ENCODE assay signal across 25 cellular contexts in genomic region chr11:112858289-112859023, GRCh38.
"Had no signal": no experiment of that assay in that cellular context is flagged by ENCODE, and none has a peak within 500 bp of the region (broad histone marks: within the 10 kb centered on the region; RNA-seq: fewer than 3 reads in every experiment).

No MANE protein-coding gene starts in this region.

- H3K36me3 ChIP-seq: brain microvascular endothelial cell, WERI-Rb-1 had no signal

- H3K27me3 ChIP-seq: brain microvascular endothelial cell, dorsolateral prefrontal cortex had no signal

- DNase-seq: activated B cell treated with CpG ODN at 0.5 μM for 24 hours; activated CD4-positive, alpha-beta memory T cell treated with anti-CD3 and anti-CD28 coated beads for 36 hours; activated CD4-positive, alpha-beta T cell treated with anti-CD3 and anti-CD28 coated beads for 48 hours; activated CD4-positive, alpha-beta T cell treated with anti-CD3 and anti-CD28 coated beads, Interleukin-2, amount 50 U/mL, for 1 hour; activated CD8-positive, alpha-beta memory T cell treated with anti-CD3 and anti-CD28 coated beads, Interleukin-2, amount 50 U/mL, for 48 hours; activated effector memory CD4-positive, alpha-beta T cell treated with Interleukin-2 at 50 U/mL for 16 hours; activated gamma-delta T cell treated with Interleukin-2 at 50 U/mL for 16 hours; activated naive CD4-positive, alpha-beta T cell treated with anti-CD3 and anti-CD28 coated beads, Interleukin-2, amount 50 U/mL, for 16 hours; activated naive CD4-positive, alpha-beta T cell treated with Interleukin-2 at 50 U/mL for 16 hours; activated T-cell treated with anti-CD3 and anti-CD28 coated beads for 4 hours; activated T-cell treated with anti-CD3 and anti-CD28 coated beads, Interleukin-2, amount 50 U/mL, for 24 hours; amniotic stem cell; anterior cingulate cortex; brain microvascular endothelial cell; dorsolateral prefrontal cortex; effector CD4-positive, alpha-beta T cell; effector memory CD8-positive, alpha-beta T cell; foreskin fibroblast; T-helper 1 cell; T-helper 17 cell; T1000; WERI-Rb-1 had no signal

- H3K4me3 ChIP-seq: coronary artery, dorsolateral prefrontal cortex had no signal

- ATAC-seq: activated CD4-positive, CD25-positive, alpha-beta regulatory T cell treated with anti-CD3 and anti-CD28 coated beads, Interleukin-2, amount 50 U/mL, for 24 hours; activated T-helper 17 cell treated with anti-CD3 and anti-CD28 coated beads, Interleukin-2, amount 50 U/mL, for 72 hours; effector memory CD8-positive, alpha-beta T cell; T-helper 17 cell had no signal

- H3K27ac ChIP-seq: brain microvascular endothelial cell, coronary artery, dorsolateral prefrontal cortex, WERI-Rb-1 had no signal
